In genomic region chr6:149278996-149279395, GRCh38 we compare ENCODE assay signal across 18 cellular contexts.
"Had no signal": no experiment of that assay in that cellular context is flagged by ENCODE, and none has a peak within 500 bp of the region (broad histone marks: within the 10 kb centered on the region; RNA-seq: fewer than 3 reads in every experiment).

No MANE protein-coding gene starts in this region.

- H3K36me3 Mint-ChIP-seq: memory B cell; natural killer cell treated with Interleukin-12 subunit alpha and Interleukin-12 subunit beta and Interleukin-15 and Interleukin-18, amount 100 ng/mL, for 72 hours had no signal

- ATAC-seq: body of pancreas, heart left ventricle, left ventricle myocardium superior, pancreas, psoas muscle, T-helper 17 cell had no signal

- H3K27ac Mint-ChIP-seq: activated CD4-positive, alpha-beta T cell treated with anti-CD3 and anti-CD28 coated beads, Interleukin-2, amount 10 ng/mL, durations not matched to agents 7 days and 5 days; activated T-helper 1 cell treated with anti-CD3 and anti-CD28 coated beads, Interleukin-12 subunit alpha, Interleukin-12 subunit beta, Interleukin-2, Interleukin-4 antibody, amounts not matched to agents 30 ng/mL and 10 ng/mL and 1 ng/mL, durations not matched to agents 14 hours and 24 hours and 36 hours; memory B cell; T-helper 17 cell had no signal

- H3K27me3 Mint-ChIP-seq: activated CD4-positive, alpha-beta T cell treated with anti-CD3 and anti-CD28 coated beads, Interleukin-2, amount 10 ng/mL, durations not matched to agents 7 days and 5 days; memory B cell; T-helper 17 cell had no signal

- DNase-seq: activated CD4-positive, alpha-beta T cell treated with anti-CD3 and anti-CD28 coated beads, Interleukin-2, amount 10 ng/mL, durations not matched to agents 7 days and 5 days; activated CD4-positive, CD25-positive, alpha-beta regulatory T cell; activated CD8-positive, alpha-beta memory T cell treated with anti-CD3 and anti-CD28 coated beads, Interleukin-2, amount 50 U/mL, for 48 hours; anterior cingulate cortex; body of pancreas; effector CD4-positive, alpha-beta T cell; heart left ventricle; left ventricle myocardium superior; pancreas; psoas muscle; spleen; stimulated activated CD4-positive, alpha-beta T cell treated with anti-CD3 and anti-CD28 coated beads, Interleukin-4, amount 100 ng/mL, for 1 hour; stimulated activated naive CD4-positive, alpha-beta T cell; SW 1271; T-helper 17 cell had no signal

- H3K9me3 Mint-ChIP-seq: memory B cell; natural killer cell treated with Interleukin-12 subunit alpha and Interleukin-12 subunit beta and Interleukin-15 and Interleukin-18, amount 100 ng/mL, for 72 hours had no signal

- H3K4me3 Mint-ChIP-seq: activated CD4-positive, alpha-beta T cell treated with anti-CD3 and anti-CD28 coated beads, Interleukin-2, amount 10 ng/mL, durations not matched to agents 7 days and 5 days; activated T-helper 1 cell treated with anti-CD3 and anti-CD28 coated beads, Interleukin-12 subunit alpha, Interleukin-12 subunit beta, Interleukin-2, Interleukin-4 antibody, amounts not matched to agents 30 ng/mL and 10 ng/mL and 1 ng/mL, durations not matched to agents 14 hours and 24 hours and 36 hours; memory B cell; natural killer cell treated with Interleukin-12 subunit alpha and Interleukin-12 subunit beta and Interleukin-15 and Interleukin-18, amount 100 ng/mL, for 72 hours; T-helper 17 cell had no signal
